ENCODE assay signal across 1 cellular context in genomic region chr3:128650096-128651050, GRCh38.
TF ChIP-seq lines count a peak whose summit lies in the region.

Gene RPN1 (minus strand): TSS chr3:128650818. CDS start chr3:128650800, 18 bp downstream.

TF ChIP-seq in HEK293, 187 proteins besides CTCF, POLR2A, EP300 and RAD21 (continued from another document and continues in another):
- TF ChIP-seq ZSCAN23 (tag by site-specific recombination; IDR thresholded peaks at IDR 0.05) (no peak), ZFP3 (tag by site-specific recombination; IDR thresholded peaks at IDR 0.05; ENCODE audit: low read depth) (no peak), ZNF501 (tag by site-specific recombination; IDR thresholded peaks at IDR 0.05) (peak; percentile 65; the same call in 1 of the 2 replicates), ZNF132 (tag by site-specific recombination; IDR thresholded peaks at IDR 0.05; ENCODE audit: borderline replicate concordance) (no peak), ZNF248 (tag by site-specific recombination; IDR thresholded peaks at IDR 0.05) (no peak), ZNF24 (tag by site-specific recombination; IDR thresholded peaks at IDR 0.05) (no peak), PRDM1 (tag by site-specific recombination; IDR thresholded peaks at IDR 0.05) (no peak), ZNF324 (tag by site-specific recombination; IDR thresholded peaks at IDR 0.05) (no peak), KLF9 (tag by site-specific recombination; IDR thresholded peaks at IDR 0.05; ENCODE audit: low read depth) (no peak), BCL6B (tag by site-specific recombination; IDR thresholded peaks at IDR 0.05) (no peak), ZNF214 (tag by site-specific recombination; IDR thresholded peaks at IDR 0.05; ENCODE audit: borderline replicate concordance) (no peak), ZNF362 (tag by site-specific recombination; IDR thresholded peaks at IDR 0.05) (no peak), ZNF155 (tag by site-specific recombination; IDR thresholded peaks at IDR 0.05) (no peak), ZNF580 (tag by site-specific recombination; IDR thresholded peaks at IDR 0.05) (no peak), ZBTB26 (tag by site-specific recombination; optimal IDR thresholded peaks at IDR 0.05) (peak; percentile 72), ZNF768 (tag by site-specific recombination; IDR thresholded peaks at IDR 0.05) (no peak), PBX3 (CRISPR knock-in tag; IDR thresholded peaks at IDR 0.05) (0 out of 2 replicates have a peak, but pooled peaks have one; percentile 52), ZNF335 (tag by site-specific recombination; conservative IDR thresholded peaks at IDR 0.05) (peak; percentile 99), REPIN1 (tag by site-specific recombination; IDR thresholded peaks at IDR 0.05; ENCODE audit: low read depth) (no peak), ZNF514 (tag by site-specific recombination; IDR thresholded peaks at IDR 0.05) (no peak), ZNF558 (tag by site-specific recombination; IDR thresholded peaks at IDR 0.05) (no peak), ZNF791 (tag by site-specific recombination; IDR thresholded peaks at IDR 0.05) (no peak), FEZF1 (tag by site-specific recombination; IDR thresholded peaks at IDR 0.05) (no peak), ZNF513 (tag by site-specific recombination; IDR thresholded peaks at IDR 0.05) (peak; percentile 17; the same call in 1 of the 2 replicates), ZNF311 (tag by site-specific recombination; IDR thresholded peaks at IDR 0.05; ENCODE audit: borderline replicate concordance) (no peak), ZSCAN16 (tag by site-specific recombination; IDR thresholded peaks at IDR 0.05) (no peak), SALL2 (tag by site-specific recombination; IDR thresholded peaks at IDR 0.05; ENCODE audit: borderline replicate concordance) (no peak), ZNF677 (tag by site-specific recombination; IDR thresholded peaks at IDR 0.05) (no peak), PATZ1 (tag by site-specific recombination; IDR thresholded peaks at IDR 0.05) (peak; percentile 38; the same call in 1 of the 2 replicates), ZNF585B (tag by site-specific recombination; IDR thresholded peaks at IDR 0.05) (no peak), ZNF138 (tag by site-specific recombination; IDR thresholded peaks at IDR 0.05; ENCODE audit: borderline replicate concordance) (no peak), SP3 (tag by site-specific recombination; IDR thresholded peaks at IDR 0.05) (0 out of 2 replicates have a peak, but pooled peaks have one; percentile 54), ZNF623 (tag by site-specific recombination; IDR thresholded peaks at IDR 0.05) (no peak), KLF7 (tag by site-specific recombination; IDR thresholded peaks at IDR 0.05; ENCODE audit: borderline replicate concordance) (no peak), ZNF561 (tag by site-specific recombination; IDR thresholded peaks at IDR 0.05; ENCODE audit: borderline replicate concordance) (no peak), OSR2 (tag by site-specific recombination; IDR thresholded peaks at IDR 0.05) (no peak), ZNF639 (tag by site-specific recombination; IDR thresholded peaks at IDR 0.05) (no peak), ZNF488 (tag by site-specific recombination; IDR thresholded peaks at IDR 0.05) (no peak)
- TF ChIP-seq, protein P1, sequence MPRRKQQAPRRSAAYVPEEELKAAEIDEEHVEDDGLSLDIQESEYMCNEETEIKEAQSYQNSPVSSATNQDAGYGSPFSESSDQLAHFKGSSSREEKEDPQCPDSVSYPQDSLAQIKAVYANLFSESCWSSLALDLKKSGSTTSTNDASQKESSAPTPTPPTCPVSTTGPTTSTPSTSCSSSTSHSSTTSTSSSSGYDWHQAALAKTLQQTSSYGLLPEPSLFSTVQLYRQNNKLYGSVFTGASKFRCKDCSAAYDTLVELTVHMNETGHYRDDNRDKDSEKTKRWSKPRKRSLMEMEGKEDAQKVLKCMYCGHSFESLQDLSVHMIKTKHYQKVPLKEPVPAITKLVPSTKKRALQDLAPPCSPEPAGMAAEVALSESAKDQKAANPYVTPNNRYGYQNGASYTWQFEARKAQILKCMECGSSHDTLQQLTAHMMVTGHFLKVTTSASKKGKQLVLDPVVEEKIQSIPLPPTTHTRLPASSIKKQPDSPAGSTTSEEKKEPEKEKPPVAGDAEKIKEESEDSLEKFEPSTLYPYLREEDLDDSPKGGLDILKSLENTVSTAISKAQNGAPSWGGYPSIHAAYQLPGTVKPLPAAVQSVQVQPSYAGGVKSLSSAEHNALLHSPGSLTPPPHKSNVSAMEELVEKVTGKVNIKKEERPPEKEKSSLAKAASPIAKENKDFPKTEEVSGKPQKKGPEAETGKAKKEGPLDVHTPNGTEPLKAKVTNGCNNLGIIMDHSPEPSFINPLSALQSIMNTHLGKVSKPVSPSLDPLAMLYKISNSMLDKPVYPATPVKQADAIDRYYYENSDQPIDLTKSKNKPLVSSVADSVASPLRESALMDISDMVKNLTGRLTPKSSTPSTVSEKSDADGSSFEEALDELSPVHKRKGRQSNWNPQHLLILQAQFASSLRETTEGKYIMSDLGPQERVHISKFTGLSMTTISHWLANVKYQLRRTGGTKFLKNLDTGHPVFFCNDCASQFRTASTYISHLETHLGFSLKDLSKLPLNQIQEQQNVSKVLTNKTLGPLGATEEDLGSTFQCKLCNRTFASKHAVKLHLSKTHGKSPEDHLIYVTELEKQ (tag by site-specific recombination; IDR thresholded peaks at IDR 0.05; ENCODE audit: borderline replicate concordance), result no peak
- TF ChIP-seq, protein P2, sequence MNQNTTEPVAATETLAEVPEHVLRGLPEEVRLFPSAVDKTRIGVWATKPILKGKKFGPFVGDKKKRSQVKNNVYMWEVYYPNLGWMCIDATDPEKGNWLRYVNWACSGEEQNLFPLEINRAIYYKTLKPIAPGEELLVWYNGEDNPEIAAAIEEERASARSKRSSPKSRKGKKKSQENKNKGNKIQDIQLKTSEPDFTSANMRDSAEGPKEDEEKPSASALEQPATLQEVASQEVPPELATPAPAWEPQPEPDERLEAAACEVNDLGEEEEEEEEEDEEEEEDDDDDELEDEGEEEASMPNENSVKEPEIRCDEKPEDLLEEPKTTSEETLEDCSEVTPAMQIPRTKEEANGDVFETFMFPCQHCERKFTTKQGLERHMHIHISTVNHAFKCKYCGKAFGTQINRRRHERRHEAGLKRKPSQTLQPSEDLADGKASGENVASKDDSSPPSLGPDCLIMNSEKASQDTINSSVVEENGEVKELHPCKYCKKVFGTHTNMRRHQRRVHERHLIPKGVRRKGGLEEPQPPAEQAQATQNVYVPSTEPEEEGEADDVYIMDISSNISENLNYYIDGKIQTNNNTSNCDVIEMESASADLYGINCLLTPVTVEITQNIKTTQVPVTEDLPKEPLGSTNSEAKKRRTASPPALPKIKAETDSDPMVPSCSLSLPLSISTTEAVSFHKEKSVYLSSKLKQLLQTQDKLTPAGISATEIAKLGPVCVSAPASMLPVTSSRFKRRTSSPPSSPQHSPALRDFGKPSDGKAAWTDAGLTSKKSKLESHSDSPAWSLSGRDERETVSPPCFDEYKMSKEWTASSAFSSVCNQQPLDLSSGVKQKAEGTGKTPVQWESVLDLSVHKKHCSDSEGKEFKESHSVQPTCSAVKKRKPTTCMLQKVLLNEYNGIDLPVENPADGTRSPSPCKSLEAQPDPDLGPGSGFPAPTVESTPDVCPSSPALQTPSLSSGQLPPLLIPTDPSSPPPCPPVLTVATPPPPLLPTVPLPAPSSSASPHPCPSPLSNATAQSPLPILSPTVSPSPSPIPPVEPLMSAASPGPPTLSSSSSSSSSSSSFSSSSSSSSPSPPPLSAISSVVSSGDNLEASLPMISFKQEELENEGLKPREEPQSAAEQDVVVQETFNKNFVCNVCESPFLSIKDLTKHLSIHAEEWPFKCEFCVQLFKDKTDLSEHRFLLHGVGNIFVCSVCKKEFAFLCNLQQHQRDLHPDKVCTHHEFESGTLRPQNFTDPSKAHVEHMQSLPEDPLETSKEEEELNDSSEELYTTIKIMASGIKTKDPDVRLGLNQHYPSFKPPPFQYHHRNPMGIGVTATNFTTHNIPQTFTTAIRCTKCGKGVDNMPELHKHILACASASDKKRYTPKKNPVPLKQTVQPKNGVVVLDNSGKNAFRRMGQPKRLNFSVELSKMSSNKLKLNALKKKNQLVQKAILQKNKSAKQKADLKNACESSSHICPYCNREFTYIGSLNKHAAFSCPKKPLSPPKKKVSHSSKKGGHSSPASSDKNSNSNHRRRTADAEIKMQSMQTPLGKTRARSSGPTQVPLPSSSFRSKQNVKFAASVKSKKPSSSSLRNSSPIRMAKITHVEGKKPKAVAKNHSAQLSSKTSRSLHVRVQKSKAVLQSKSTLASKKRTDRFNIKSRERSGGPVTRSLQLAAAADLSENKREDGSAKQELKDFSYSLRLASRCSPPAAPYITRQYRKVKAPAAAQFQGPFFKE (tag by site-specific recombination; IDR thresholded peaks at IDR 0.05; ENCODE audit: borderline replicate concordance), result no peak
